Comparison of ENCODE assay signal across 8 cellular contexts in the genomic region with DNA sequence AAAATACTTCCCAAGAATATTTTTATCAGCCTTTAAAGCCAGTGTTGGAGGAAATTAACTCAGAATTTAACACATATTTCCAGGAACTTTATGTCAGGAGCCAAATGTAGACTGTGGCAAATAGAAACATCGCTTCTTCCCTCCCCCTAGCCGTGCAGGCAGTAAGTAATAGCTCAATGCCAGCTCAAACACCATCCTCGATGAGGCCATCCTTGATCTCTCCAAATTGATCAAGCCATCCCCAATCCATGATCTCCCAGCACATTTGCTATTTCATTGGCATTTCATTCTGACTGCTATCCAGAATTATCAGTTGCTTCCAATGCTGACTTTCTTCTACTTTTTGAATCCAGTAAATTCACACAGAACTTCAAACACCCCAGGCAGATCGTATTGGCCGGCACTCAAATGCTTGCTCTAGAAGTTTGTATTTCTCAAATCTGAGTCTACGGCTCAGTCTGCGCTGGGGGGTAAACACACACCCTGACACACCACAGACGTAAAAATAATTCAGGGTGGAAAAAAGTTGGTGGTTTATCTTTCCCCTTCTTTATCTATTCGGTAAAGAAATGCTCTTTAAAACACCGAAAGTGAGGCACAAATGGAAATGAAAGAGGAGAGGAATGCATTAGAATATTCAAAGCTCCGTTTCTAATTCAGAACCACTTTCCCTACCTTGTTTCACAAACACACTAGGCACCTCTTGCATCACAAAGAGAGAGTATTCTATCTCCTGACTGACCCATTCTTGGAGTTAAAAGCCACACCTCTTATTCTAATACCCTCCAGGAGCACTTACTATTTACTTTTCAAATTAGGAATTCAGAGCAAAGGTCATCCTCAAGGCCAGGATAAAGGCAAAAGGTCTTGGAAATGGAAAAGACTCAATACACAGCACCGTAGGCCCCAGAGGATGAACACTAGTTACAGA. TPM values are rescaled to one million over a fixed set of nuclear protein-coding genes. Genes with fewer than 3 reads are reported as not detected.
DNase-seq lines count a peak whose midpoint lies in the region; ATAC-seq and TF ChIP-seq lines count a peak whose summit lies in the region.

No MANE protein-coding gene starts in this region.

- peak overlapping the region; percentile 99 for H3K4me3 Mint-ChIP-seq in CD14-positive monocyte

- H3K9me3 ChIP-seq in WERI-Rb-1 (ENCODE audit: severe bottlenecking), result no peaks in the 10 kb centered on the region

- intact Hi-C loops in CD14-positive monocyte (cut with micrococcal nuclease), result no loop called here

- H3K36me3 ChIP-seq in WERI-Rb-1, result no peaks in the 10 kb centered on the region

- peaks cover 0 to 6% (median 3%) of the 10 kb centered on the region in 3 donors for H3K27me3 Mint-ChIP-seq in CD14-positive monocyte (ENCODE audit: low read depth in 3 of 3)

- H3K27me3 ChIP-seq in HL-60 (ENCODE audit: insufficient read depth, poor library complexity, severe bottlenecking) (no peaks in the 10 kb centered on the region), WERI-Rb-1 (ENCODE audit: insufficient read depth, low read depth, severe bottlenecking) (no peaks in the 10 kb centered on the region)

- DNase-seq in CD14-positive monocyte (ENCODE audit: low spot score), result no peak
- DNase-seq in HL-60 (ENCODE audit: low read depth in 1 of 2, low spot score in 1 of 2), result no peak
- no peak for DNase-seq in WERI-Rb-1
- DNase-seq in germinal center (ENCODE audit: low spot score), result peak; percentile 31
- no peak for DNase-seq in retinal pigment epithelial cell (ENCODE audit: low read depth)
- DNase-seq in SKM-1 (lab: John Stamatoyannopoulos, UW; ENCODE audit: unreplicated experiment), result no peak

- peaks cover 0 to 2% of the 10 kb centered on the region in 2 donors for H3K36me3 Mint-ChIP-seq in CD14-positive monocyte

- H3K27ac Mint-ChIP-seq in CD14-positive monocyte, result peak overlapping the region in 6 of 7 donors; percentile 85 to 97 (median 94)

- no peaks in the 10 kb centered on the region for H3K9me3 Mint-ChIP-seq in CD14-positive monocyte

- H3K27ac ChIP-seq in HL-60 (replicated peaks) (peak overlapping the region; percentile 84), WERI-Rb-1 (peak overlapping the region; percentile 91)

- ATAC-seq in GM19395 (IDR thresholded peaks at IDR 0.05; ENCODE audit: unreplicated experiment) (peak; percentile 37), HG03520 (IDR thresholded peaks at IDR 0.05; ENCODE audit: unreplicated experiment) (no peak)

- TF ChIP-seq CTCF in CD14-positive monocyte (IDR thresholded peaks at IDR 0.05) (no peak), HL-60 (IDR thresholded peaks at IDR 0.05; ENCODE audit: insufficient read depth, low read length) (no peak), WERI-Rb-1 (IDR thresholded peaks at IDR 0.05; ENCODE audit: low read depth, low read length) (no peak), retinal pigment epithelial cell (conservative IDR thresholded peaks at IDR 0.05; ENCODE audit: low read depth, low read length) (no peak)

- peaks cover 25% of the 10 kb centered on the region for H3K4me1 Mint-ChIP-seq in CD14-positive monocyte

- H3K4me3 ChIP-seq in HL-60 (replicated peaks; ENCODE audit: insufficient read depth, low read length) (peak overlapping the region; percentile 96), WERI-Rb-1 (ENCODE audit: low read depth, low read length) (peak overlapping the region; percentile 89), retinal pigment epithelial cell (ENCODE audit: low read length) (peak overlapping the region; percentile 95)

RNA-seq across cellular contexts. Expression of a gene that starts 1.0 kb away (rescaled TPM):
- 1 to 10 TPM; 3.5 to 5.2 TPM for polyA plus RNA-seq in CD14-positive monocyte

RNA-seq across cellular contexts. Expression of a gene that starts 54.6 kb away (rescaled TPM):
- polyA plus RNA-seq in CD14-positive monocyte, result not detected
